In the genomic region with DNA sequence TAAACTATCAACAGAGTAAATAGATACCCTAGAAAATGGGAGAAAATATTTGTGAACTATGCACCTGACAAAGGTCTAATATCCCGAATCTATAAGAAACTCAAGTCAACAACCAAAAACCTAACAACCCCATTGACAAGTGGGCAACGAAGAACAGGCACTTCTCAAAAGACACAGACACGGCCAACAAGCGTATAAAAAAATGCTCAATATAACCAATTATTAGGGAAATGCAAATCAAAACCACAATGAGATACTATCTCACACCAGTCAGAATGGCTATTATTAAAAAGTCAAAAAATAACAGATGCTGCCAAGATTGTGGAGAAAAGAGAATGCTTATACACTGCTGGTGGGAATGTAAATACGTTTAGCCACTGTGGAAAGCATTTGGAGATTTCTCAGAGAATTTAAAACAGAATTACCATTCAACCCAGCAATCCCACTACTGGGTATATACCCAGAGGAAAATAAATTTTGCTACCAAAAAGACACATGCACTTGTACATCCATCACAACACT, we compare ENCODE assay signal across 1 cellular context.
TF ChIP-seq lines count a peak whose summit lies in the region.

No MANE protein-coding gene starts in this region.

TF ChIP-seq in SK-N-SH, 30 proteins besides CTCF, POLR2A, EP300 and RAD21 (continued from another document):
- TF ChIP-seq RXRA (IDR thresholded peaks at IDR 0.05; ENCODE audit: borderline replicate concordance, low read depth), result 0 out of 2 replicates have a peak, but pooled peaks have one; percentile 13
- no peak for TF ChIP-seq GATA2 (CRISPR knock-in tag; IDR thresholded peaks at IDR 0.05)
- no peak for TF ChIP-seq SIN3A (IDR thresholded peaks at IDR 0.05; ENCODE audit: borderline replicate concordance, low read depth, low read length)
- no peak for TF ChIP-seq POLR2AphosphoS5 (IDR thresholded peaks at IDR 0.05; ENCODE audit: low read depth, low read length)
- TF ChIP-seq TEAD4 (IDR thresholded peaks at IDR 0.05; ENCODE audit: borderline replicate concordance, insufficient read depth), result peak; percentile 40; the same call in 1 of the 2 replicates
- TF ChIP-seq, protein P1, sequence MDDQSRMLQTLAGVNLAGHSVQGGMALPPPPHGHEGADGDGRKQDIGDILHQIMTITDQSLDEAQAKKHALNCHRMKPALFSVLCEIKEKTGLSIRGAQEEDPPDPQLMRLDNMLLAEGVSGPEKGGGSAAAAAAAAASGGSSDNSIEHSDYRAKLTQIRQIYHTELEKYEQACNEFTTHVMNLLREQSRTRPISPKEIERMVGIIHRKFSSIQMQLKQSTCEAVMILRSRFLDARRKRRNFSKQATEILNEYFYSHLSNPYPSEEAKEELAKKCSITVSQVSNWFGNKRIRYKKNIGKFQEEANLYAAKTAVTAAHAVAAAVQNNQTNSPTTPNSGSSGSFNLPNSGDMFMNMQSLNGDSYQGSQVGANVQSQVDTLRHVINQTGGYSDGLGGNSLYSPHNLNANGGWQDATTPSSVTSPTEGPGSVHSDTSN (IDR thresholded peaks at IDR 0.05), result peak; percentile 62
- no peak for TF ChIP-seq YY1 (IDR thresholded peaks at IDR 0.05; ENCODE audit: low read depth)
- no peak for TF ChIP-seq SMC3 (IDR thresholded peaks at IDR 0.05; ENCODE audit: low read depth, low read length)
- TF ChIP-seq TAF1 (IDR thresholded peaks at IDR 0.05; ENCODE audit: borderline replicate concordance, low read depth, low read length), result no peak
- TF ChIP-seq, protein P2, sequence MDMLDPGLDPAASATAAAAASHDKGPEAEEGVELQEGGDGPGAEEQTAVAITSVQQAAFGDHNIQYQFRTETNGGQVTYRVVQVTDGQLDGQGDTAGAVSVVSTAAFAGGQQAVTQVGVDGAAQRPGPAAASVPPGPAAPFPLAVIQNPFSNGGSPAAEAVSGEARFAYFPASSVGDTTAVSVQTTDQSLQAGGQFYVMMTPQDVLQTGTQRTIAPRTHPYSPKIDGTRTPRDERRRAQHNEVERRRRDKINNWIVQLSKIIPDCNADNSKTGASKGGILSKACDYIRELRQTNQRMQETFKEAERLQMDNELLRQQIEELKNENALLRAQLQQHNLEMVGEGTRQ (IDR thresholded peaks at IDR 0.05; ENCODE audit: borderline replicate concordance, low read depth, low read length), result no peak
- no peak for TF ChIP-seq ELF1 (IDR thresholded peaks at IDR 0.05)
- TF ChIP-seq RFX5 (IDR thresholded peaks at IDR 0.05; ENCODE audit: low read length), result no peak
- TF ChIP-seq, protein P3, sequence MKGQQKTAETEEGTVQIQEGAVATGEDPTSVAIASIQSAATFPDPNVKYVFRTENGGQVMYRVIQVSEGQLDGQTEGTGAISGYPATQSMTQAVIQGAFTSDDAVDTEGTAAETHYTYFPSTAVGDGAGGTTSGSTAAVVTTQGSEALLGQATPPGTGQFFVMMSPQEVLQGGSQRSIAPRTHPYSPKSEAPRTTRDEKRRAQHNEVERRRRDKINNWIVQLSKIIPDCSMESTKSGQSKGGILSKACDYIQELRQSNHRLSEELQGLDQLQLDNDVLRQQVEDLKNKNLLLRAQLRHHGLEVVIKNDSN (IDR thresholded peaks at IDR 0.05; ENCODE audit: borderline replicate concordance, low read depth), result no peak
- TF ChIP-seq, protein P4, sequence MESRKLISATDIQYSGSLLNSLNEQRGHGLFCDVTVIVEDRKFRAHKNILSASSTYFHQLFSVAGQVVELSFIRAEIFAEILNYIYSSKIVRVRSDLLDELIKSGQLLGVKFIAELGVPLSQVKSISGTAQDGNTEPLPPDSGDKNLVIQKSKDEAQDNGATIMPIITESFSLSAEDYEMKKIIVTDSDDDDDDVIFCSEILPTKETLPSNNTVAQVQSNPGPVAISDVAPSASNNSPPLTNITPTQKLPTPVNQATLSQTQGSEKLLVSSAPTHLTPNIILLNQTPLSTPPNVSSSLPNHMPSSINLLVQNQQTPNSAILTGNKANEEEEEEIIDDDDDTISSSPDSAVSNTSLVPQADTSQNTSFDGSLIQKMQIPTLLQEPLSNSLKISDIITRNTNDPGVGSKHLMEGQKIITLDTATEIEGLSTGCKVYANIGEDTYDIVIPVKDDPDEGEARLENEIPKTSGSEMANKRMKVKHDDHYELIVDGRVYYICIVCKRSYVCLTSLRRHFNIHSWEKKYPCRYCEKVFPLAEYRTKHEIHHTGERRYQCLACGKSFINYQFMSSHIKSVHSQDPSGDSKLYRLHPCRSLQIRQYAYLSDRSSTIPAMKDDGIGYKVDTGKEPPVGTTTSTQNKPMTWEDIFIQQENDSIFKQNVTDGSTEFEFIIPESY (IDR thresholded peaks at IDR 0.05; ENCODE audit: borderline replicate concordance, low read depth), result no peak
- TF ChIP-seq MEF2A (IDR thresholded peaks at IDR 0.05; ENCODE audit: borderline replicate concordance, low read depth), result peak; percentile 30; the same call in 1 of the 2 replicates
- TF ChIP-seq, protein P5, sequence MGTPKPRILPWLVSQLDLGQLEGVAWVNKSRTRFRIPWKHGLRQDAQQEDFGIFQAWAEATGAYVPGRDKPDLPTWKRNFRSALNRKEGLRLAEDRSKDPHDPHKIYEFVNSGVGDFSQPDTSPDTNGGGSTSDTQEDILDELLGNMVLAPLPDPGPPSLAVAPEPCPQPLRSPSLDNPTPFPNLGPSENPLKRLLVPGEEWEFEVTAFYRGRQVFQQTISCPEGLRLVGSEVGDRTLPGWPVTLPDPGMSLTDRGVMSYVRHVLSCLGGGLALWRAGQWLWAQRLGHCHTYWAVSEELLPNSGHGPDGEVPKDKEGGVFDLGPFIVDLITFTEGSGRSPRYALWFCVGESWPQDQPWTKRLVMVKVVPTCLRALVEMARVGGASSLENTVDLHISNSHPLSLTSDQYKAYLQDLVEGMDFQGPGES (IDR thresholded peaks at IDR 0.05; ENCODE audit: low read depth, low read length), result no peak
- TF ChIP-seq, protein P6, sequence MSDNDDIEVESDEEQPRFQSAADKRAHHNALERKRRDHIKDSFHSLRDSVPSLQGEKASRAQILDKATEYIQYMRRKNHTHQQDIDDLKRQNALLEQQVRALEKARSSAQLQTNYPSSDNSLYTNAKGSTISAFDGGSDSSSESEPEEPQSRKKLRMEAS (IDR thresholded peaks at IDR 0.05; ENCODE audit: low read depth), result no peak
- peak; percentile 49 for TF ChIP-seq JUND (IDR thresholded peaks at IDR 0.05)
- TF ChIP-seq FOXM1 (IDR thresholded peaks at IDR 0.05; ENCODE audit: low read depth), result peak; percentile 76; the same call in 1 of the 2 replicates
- peak; percentile 64; the same call in 1 of the 2 replicates for TF ChIP-seq NFIC (IDR thresholded peaks at IDR 0.05; ENCODE audit: borderline replicate concordance)
- TF ChIP-seq, protein P7, sequence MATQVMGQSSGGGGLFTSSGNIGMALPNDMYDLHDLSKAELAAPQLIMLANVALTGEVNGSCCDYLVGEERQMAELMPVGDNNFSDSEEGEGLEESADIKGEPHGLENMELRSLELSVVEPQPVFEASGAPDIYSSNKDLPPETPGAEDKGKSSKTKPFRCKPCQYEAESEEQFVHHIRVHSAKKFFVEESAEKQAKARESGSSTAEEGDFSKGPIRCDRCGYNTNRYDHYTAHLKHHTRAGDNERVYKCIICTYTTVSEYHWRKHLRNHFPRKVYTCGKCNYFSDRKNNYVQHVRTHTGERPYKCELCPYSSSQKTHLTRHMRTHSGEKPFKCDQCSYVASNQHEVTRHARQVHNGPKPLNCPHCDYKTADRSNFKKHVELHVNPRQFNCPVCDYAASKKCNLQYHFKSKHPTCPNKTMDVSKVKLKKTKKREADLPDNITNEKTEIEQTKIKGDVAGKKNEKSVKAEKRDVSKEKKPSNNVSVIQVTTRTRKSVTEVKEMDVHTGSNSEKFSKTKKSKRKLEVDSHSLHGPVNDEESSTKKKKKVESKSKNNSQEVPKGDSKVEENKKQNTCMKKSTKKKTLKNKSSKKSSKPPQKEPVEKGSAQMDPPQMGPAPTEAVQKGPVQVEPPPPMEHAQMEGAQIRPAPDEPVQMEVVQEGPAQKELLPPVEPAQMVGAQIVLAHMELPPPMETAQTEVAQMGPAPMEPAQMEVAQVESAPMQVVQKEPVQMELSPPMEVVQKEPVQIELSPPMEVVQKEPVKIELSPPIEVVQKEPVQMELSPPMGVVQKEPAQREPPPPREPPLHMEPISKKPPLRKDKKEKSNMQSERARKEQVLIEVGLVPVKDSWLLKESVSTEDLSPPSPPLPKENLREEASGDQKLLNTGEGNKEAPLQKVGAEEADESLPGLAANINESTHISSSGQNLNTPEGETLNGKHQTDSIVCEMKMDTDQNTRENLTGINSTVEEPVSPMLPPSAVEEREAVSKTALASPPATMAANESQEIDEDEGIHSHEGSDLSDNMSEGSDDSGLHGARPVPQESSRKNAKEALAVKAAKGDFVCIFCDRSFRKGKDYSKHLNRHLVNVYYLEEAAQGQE (IDR thresholded peaks at IDR 0.05; ENCODE audit: low read depth, low read length), result no peak
- TF ChIP-seq GABPA (IDR thresholded peaks at IDR 0.05; ENCODE audit: low read depth), result no peak
